Comparison of ENCODE assay signal across 1 cellular context in genomic region chr16:2152695-2153506, GRCh38.
A peak's percentile ranks its signal among the peaks of the same experiment; 100 is the strongest.
TF ChIP-seq lines count a peak whose summit lies in the region.

No MANE protein-coding gene starts in this region.

TF ChIP-seq in K562, 482 proteins besides CTCF, POLR2A, EP300 and RAD21 (continued from another document and continues in another):
- TF ChIP-seq ZNF511 (CRISPR knock-in tag; IDR thresholded peaks at IDR 0.05), result no peak
- TF ChIP-seq NCOA1 (IDR thresholded peaks at IDR 0.05; ENCODE audit: low read depth), result no peak
- peak; percentile 78 for TF ChIP-seq CREB3L1 (IDR thresholded peaks at IDR 0.05; ENCODE audit: borderline replicate concordance, low read depth)
- TF ChIP-seq CBX8 (IDR thresholded peaks at IDR 0.05; ENCODE audit: borderline replicate concordance, extremely low read depth, low read depth, low read length, poor library complexity, severe bottlenecking), result no peak
- no peak for TF ChIP-seq MCM5 (IDR thresholded peaks at IDR 0.05; ENCODE audit: low read depth)
- TF ChIP-seq, protein P1, sequence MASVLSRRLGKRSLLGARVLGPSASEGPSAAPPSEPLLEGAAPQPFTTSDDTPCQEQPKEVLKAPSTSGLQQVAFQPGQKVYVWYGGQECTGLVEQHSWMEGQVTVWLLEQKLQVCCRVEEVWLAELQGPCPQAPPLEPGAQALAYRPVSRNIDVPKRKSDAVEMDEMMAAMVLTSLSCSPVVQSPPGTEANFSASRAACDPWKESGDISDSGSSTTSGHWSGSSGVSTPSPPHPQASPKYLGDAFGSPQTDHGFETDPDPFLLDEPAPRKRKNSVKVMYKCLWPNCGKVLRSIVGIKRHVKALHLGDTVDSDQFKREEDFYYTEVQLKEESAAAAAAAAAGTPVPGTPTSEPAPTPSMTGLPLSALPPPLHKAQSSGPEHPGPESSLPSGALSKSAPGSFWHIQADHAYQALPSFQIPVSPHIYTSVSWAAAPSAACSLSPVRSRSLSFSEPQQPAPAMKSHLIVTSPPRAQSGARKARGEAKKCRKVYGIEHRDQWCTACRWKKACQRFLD (CRISPR knock-in tag; IDR thresholded peaks at IDR 0.05), result 0 out of 2 replicates have a peak, but pooled peaks have one; percentile 8
- TF ChIP-seq, protein P2, sequence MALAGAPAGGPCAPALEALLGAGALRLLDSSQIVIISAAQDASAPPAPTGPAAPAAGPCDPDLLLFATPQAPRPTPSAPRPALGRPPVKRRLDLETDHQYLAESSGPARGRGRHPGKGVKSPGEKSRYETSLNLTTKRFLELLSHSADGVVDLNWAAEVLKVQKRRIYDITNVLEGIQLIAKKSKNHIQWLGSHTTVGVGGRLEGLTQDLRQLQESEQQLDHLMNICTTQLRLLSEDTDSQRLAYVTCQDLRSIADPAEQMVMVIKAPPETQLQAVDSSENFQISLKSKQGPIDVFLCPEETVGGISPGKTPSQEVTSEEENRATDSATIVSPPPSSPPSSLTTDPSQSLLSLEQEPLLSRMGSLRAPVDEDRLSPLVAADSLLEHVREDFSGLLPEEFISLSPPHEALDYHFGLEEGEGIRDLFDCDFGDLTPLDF (CRISPR knock-in tag; IDR thresholded peaks at IDR 0.05), result no peak; the same call in 1 of the 2 replicates
- no peak for TF ChIP-seq DIDO1 (tag; IDR thresholded peaks at IDR 0.05; ENCODE audit: low read depth)
- no peak for TF ChIP-seq RBM17 (IDR thresholded peaks at IDR 0.05; ENCODE audit: borderline replicate concordance, low read depth, low read length)
- 0 out of 2 replicates have a peak, but pooled peaks have one; percentile 64 for TF ChIP-seq HNRNPL (IDR thresholded peaks at IDR 0.05; ENCODE audit: low read depth, low read length)
- TF ChIP-seq SMAD2 (IDR thresholded peaks at IDR 0.05; ENCODE audit: low read depth, low read length), result no peak
- TF ChIP-seq KLF13 (tag; IDR thresholded peaks at IDR 0.05; ENCODE audit: borderline replicate concordance, low read depth), result peak; percentile 38; the same call in 1 of the 2 replicates
- no peak for TF ChIP-seq SMARCC2 (IDR thresholded peaks at IDR 0.05; ENCODE audit: low read depth)
- TF ChIP-seq ZNF184 (CRISPR knock-in tag; IDR thresholded peaks at IDR 0.05), result no peak
- no peak for TF ChIP-seq STAG1 (CRISPR knock-in tag; IDR thresholded peaks at IDR 0.05; ENCODE audit: borderline replicate concordance)
- TF ChIP-seq FOXK1 (CRISPR knock-in tag; IDR thresholded peaks at IDR 0.05; ENCODE audit: borderline replicate concordance), result no peak; the same call in 1 of the 2 replicates
- no peak for TF ChIP-seq ZNF699 (CRISPR knock-in tag; IDR thresholded peaks at IDR 0.05; ENCODE audit: insufficient replicate concordance)
- no peak for TF ChIP-seq CCAR2 (IDR thresholded peaks at IDR 0.05; ENCODE audit: low read depth, low read length)
- TF ChIP-seq DACH1 (IDR thresholded peaks at IDR 0.05; ENCODE audit: partially characterized antibody), result no peak
- TF ChIP-seq SP1 (CRISPR knock-in tag; IDR thresholded peaks at IDR 0.05), result peak; percentile 21; the same call in 1 of the 2 replicates
- no peak for TF ChIP-seq ZBTB49 (CRISPR knock-in tag; IDR thresholded peaks at IDR 0.05; ENCODE audit: borderline replicate concordance)
- no peak for TF ChIP-seq CBFB (CRISPR knock-in tag; IDR thresholded peaks at IDR 0.05)
- no peak for TF ChIP-seq SMARCA5 (IDR thresholded peaks at IDR 0.05)
- TF ChIP-seq ZNF280B (CRISPR knock-in tag; IDR thresholded peaks at IDR 0.05), result no peak
- 0 out of 2 replicates have a peak, but pooled peaks have one; percentile 80 for TF ChIP-seq TAF15 (IDR thresholded peaks at IDR 0.05; ENCODE audit: low read depth, low read length)
- no peak for TF ChIP-seq SMARCA4 (IDR thresholded peaks at IDR 0.05)
- TF ChIP-seq GATAD2B (IDR thresholded peaks at IDR 0.05; ENCODE audit: borderline replicate concordance), result no peak
- TF ChIP-seq, protein P3, sequence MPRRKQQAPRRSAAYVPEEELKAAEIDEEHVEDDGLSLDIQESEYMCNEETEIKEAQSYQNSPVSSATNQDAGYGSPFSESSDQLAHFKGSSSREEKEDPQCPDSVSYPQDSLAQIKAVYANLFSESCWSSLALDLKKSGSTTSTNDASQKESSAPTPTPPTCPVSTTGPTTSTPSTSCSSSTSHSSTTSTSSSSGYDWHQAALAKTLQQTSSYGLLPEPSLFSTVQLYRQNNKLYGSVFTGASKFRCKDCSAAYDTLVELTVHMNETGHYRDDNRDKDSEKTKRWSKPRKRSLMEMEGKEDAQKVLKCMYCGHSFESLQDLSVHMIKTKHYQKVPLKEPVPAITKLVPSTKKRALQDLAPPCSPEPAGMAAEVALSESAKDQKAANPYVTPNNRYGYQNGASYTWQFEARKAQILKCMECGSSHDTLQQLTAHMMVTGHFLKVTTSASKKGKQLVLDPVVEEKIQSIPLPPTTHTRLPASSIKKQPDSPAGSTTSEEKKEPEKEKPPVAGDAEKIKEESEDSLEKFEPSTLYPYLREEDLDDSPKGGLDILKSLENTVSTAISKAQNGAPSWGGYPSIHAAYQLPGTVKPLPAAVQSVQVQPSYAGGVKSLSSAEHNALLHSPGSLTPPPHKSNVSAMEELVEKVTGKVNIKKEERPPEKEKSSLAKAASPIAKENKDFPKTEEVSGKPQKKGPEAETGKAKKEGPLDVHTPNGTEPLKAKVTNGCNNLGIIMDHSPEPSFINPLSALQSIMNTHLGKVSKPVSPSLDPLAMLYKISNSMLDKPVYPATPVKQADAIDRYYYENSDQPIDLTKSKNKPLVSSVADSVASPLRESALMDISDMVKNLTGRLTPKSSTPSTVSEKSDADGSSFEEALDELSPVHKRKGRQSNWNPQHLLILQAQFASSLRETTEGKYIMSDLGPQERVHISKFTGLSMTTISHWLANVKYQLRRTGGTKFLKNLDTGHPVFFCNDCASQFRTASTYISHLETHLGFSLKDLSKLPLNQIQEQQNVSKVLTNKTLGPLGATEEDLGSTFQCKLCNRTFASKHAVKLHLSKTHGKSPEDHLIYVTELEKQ (CRISPR knock-in tag; IDR thresholded peaks at IDR 0.05), result no peak
- TF ChIP-seq TFAP4 (CRISPR knock-in tag; IDR thresholded peaks at IDR 0.05; ENCODE audit: borderline replicate concordance), result peak; percentile 78
- peak; percentile 89 for TF ChIP-seq RBM22 (IDR thresholded peaks at IDR 0.05; ENCODE audit: low read depth, low read length, poor library complexity, severe bottlenecking)
- no peak for TF ChIP-seq ZC3H11A (IDR thresholded peaks at IDR 0.05; ENCODE audit: low read depth, low read length)
- TF ChIP-seq CHD4 (IDR thresholded peaks at IDR 0.05; ENCODE audit: insufficient read depth, insufficient replicate concordance, low read depth, low read length, poor library complexity, severe bottlenecking), result no peak
- no peak for TF ChIP-seq WHSC1 (IDR thresholded peaks at IDR 0.05; ENCODE audit: low read length)
- no peak for TF ChIP-seq ETV6 (IDR thresholded peaks at IDR 0.05; ENCODE audit: borderline replicate concordance in 1 of 2, low read depth in 2 of 2, low read length in 1 of 2)
- no peak for TF ChIP-seq ETV6 (CRISPR knock-in tag; IDR thresholded peaks at IDR 0.05; ENCODE audit: borderline replicate concordance)
- TF ChIP-seq, protein P4, sequence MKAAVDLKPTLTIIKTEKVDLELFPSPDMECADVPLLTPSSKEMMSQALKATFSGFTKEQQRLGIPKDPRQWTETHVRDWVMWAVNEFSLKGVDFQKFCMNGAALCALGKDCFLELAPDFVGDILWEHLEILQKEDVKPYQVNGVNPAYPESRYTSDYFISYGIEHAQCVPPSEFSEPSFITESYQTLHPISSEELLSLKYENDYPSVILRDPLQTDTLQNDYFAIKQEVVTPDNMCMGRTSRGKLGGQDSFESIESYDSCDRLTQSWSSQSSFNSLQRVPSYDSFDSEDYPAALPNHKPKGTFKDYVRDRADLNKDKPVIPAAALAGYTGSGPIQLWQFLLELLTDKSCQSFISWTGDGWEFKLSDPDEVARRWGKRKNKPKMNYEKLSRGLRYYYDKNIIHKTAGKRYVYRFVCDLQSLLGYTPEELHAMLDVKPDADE (conservative IDR thresholded peaks at IDR 0.05; ENCODE audit: control insufficient read depth, low read depth, low read length), result peak; percentile 5
- no peak for TF ChIP-seq CHAMP1 (IDR thresholded peaks at IDR 0.05)
- TF ChIP-seq BHLHE40 (IDR thresholded peaks at IDR 0.05; ENCODE audit: low read length), result no peak
- TF ChIP-seq DNMT1 (IDR thresholded peaks at IDR 0.05), result no peak
- TF ChIP-seq ZNF589 (CRISPR knock-in tag; IDR thresholded peaks at IDR 0.05; ENCODE audit: low read depth), result peak; percentile 43; the same call in 1 of the 2 replicates
- TF ChIP-seq, protein P5, sequence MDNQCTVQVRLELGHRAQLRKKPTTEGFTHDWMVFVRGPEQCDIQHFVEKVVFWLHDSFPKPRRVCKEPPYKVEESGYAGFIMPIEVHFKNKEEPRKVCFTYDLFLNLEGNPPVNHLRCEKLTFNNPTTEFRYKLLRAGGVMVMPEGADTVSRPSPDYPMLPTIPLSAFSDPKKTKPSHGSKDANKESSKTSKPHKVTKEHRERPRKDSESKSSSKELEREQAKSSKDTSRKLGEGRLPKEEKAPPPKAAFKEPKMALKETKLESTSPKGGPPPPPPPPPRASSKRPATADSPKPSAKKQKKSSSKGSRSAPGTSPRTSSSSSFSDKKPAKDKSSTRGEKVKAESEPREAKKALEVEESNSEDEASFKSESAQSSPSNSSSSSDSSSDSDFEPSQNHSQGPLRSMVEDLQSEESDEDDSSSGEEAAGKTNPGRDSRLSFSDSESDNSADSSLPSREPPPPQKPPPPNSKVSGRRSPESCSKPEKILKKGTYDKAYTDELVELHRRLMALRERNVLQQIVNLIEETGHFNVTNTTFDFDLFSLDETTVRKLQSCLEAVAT (IDR thresholded peaks at IDR 0.05), result no peak
- no peak for TF ChIP-seq ARID2 (IDR thresholded peaks at IDR 0.05)
- no peak for TF ChIP-seq ZFPM2 (CRISPR knock-in tag; IDR thresholded peaks at IDR 0.05)
- no peak for TF ChIP-seq TAF9B (IDR thresholded peaks at IDR 0.05; ENCODE audit: partially characterized antibody)
